In the genomic region with DNA sequence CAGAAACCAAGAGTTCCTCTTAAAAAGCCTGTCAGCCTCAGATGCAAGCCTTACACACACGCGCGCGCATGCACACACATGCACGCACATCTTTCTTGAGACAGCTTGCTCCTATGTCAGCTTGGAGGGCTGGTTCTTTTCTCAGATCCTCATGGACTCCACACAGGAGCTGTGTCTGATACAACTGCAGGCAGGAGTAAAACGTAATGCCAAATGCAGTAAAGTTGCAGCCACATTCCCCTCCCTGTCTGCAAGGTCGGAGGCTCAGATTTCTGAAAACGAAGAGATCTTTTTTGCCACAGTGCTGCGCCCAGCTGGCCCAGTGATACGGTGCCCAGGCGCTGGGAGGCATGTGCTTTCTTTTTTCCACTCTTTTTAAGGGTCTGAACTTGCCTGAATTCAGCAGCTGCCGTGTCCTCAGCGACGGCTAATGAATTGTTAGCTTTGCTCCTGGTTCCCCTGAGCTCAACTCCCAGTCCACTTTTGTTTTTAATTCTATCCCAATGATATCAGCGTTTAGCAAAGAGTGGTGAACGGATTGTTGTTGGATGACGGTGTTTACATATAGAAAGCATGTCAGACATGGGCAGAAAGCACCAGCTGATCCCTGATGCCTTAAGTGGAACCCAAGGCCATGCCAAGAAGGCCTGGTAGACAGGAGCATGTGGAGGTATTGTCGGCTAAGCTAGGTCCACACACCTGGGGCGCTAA, we compare ENCODE assay signal across 12 cellular contexts.
DNase-seq lines count a peak whose midpoint lies in the region; ATAC-seq and TF ChIP-seq lines count a peak whose summit lies in the region.
"Had no signal": no experiment of that assay in that cellular context is flagged by ENCODE, and none has a peak within 500 bp of the region (broad histone marks: within the 10 kb centered on the region; RNA-seq: fewer than 3 reads in every experiment).

No MANE protein-coding gene starts in this region.

- H3K4me3 ChIP-seq in AG10803 (ENCODE audit: low read length): peak overlapping the region; percentile 50

- DNase-seq in AG10803 (ENCODE audit: low read depth): peak; percentile 35
- peak; percentile 77 for DNase-seq in NCI-H1694 (lab: John Stamatoyannopoulos, UW)
- DNase-seq in dedifferentiated amniotic fluid mesenchymal stem cell (ENCODE audit: extremely low spot score): peak; percentile 15
- peak; percentile 20 for DNase-seq in occipital lobe (lab: John Stamatoyannopoulos, UW)
- no peak for DNase-seq in RPMI8226
- no peak for DNase-seq in DMS153 (lab: John Stamatoyannopoulos, UW)
- DNase-seq: Caco-2, NCI-H2029 treated with DMSO at 0.1 percent for 48 hours, T-helper 1 cell had no signal

- ATAC-seq in GM21526 (IDR thresholded peaks at IDR 0.05; ENCODE audit: low FRiP score, unreplicated experiment) (no peak), GM18502 (IDR thresholded peaks at IDR 0.05; ENCODE audit: poor library complexity, unreplicated experiment) (no peak)
- ATAC-seq: HCT116 had no signal

- no peak for TF ChIP-seq CTCF in AG10803 (conservative IDR thresholded peaks at IDR 0.05; ENCODE audit: low read length)

Comparison
In these comparisons a context has a peak if more than half of its experiments do, and no peak if none do; other contexts are left out.
1. DNase-seq: peak in AG10803 (single experiment), NCI-H1694 (single experiment), dedifferentiated amniotic fluid mesenchymal stem cell (single experiment) and occipital lobe (single experiment); none in RPMI8226 (single experiment) and DMS153 (single experiment).